In genomic region chr13:112128052-112128610, GRCh38 we compare ENCODE assay signal across 19 cellular contexts.
"Had no signal": no experiment of that assay in that cellular context is flagged by ENCODE, and none has a peak within 500 bp of the region (broad histone marks: within the 10 kb centered on the region; RNA-seq: fewer than 3 reads in every experiment).

No MANE protein-coding gene starts in this region.

- H2AFZ ChIP-seq: hepatocyte had no signal

- H3K4me1 Mint-ChIP-seq: central memory CD8-positive, alpha-beta T cell; stimulated activated naive B cell treated with anti-CD40 and anti-IgM and Interleukin-4, amounts not matched to agents 10 μg/mL and 1 μg/mL and 100 μg/mL, for 72 hours; stimulated activated naive CD8-positive, alpha-beta T cell treated with anti-CD3 and anti-CD28 coated beads, Interleukin-15, amount 100 ng/mL, for 72 hours had no signal

- ATAC-seq: effector memory CD8-positive, alpha-beta T cell; left colon; mucosa of descending colon; naive thymus-derived CD8-positive, alpha-beta T cell; stimulated activated naive B cell treated with anti-CD40 and anti-IgM and Interleukin-4, amounts not matched to agents 10 μg/mL and 1 μg/mL and 100 μg/mL, for 72 hours; stimulated activated naive CD8-positive, alpha-beta T cell treated with anti-CD3 and anti-CD28 coated beads, Interleukin-15, amount 100 ng/mL, for 72 hours had no signal

- H3K4me1 ChIP-seq: testis, tibial nerve had no signal

- H3K27ac ChIP-seq: hepatocyte, ovary, testis, tibial nerve had no signal

- H3K27me3 ChIP-seq: ovary, testis, tibial nerve had no signal

- H3K4me3 Mint-ChIP-seq: central memory CD8-positive, alpha-beta T cell; effector memory CD8-positive, alpha-beta T cell; naive thymus-derived CD8-positive, alpha-beta T cell; neural crest cell; stimulated activated naive B cell treated with anti-CD40 and anti-IgM and Interleukin-4, amounts not matched to agents 10 μg/mL and 1 μg/mL and 100 μg/mL, for 72 hours; stimulated activated naive CD8-positive, alpha-beta T cell treated with anti-CD3 and anti-CD28 coated beads, Interleukin-15, amount 100 ng/mL, for 72 hours had no signal

- H3K4me3 ChIP-seq: hepatocyte, mucosa of descending colon, ovary, testis, tibial nerve had no signal

- H3K9me3 Mint-ChIP-seq: central memory CD8-positive, alpha-beta T cell; effector memory CD8-positive, alpha-beta T cell; naive thymus-derived CD8-positive, alpha-beta T cell; stimulated activated naive CD8-positive, alpha-beta T cell treated with anti-CD3 and anti-CD28 coated beads, Interleukin-15, amount 100 ng/mL, for 72 hours had no signal

- DNase-seq: effector memory CD8-positive, alpha-beta T cell; foreskin melanocyte; left colon; mammary epithelial cell; mucosa of descending colon; naive thymus-derived CD8-positive, alpha-beta T cell; nucleus accumbens; ovary; right cardiac atrium; stimulated activated CD4-positive, alpha-beta T cell treated with anti-CD3 and anti-CD28 coated beads, Interleukin-15, amount 100 ng/mL, for 24 hours; stimulated activated CD4-positive, alpha-beta T cell treated with anti-CD3 and anti-CD28 coated beads, Interleukin-1b, Interleukin-23, amount 100 ng/mL, for 48 hours; stimulated activated CD4-positive, alpha-beta T cell treated with anti-CD3 and anti-CD28 coated beads, Interleukin-4, amount 100 ng/mL, for 24 hours; stimulated activated naive B cell treated with anti-CD40 and anti-IgM and Interleukin-4, amounts not matched to agents 10 μg/mL and 1 μg/mL and 100 μg/mL, for 72 hours; stimulated activated naive CD8-positive, alpha-beta T cell treated with anti-CD3 and anti-CD28 coated beads, Interleukin-15, amount 100 ng/mL, for 72 hours; testis had no signal

- H3K4me2 ChIP-seq: hepatocyte had no signal

- H3K36me3 Mint-ChIP-seq: naive thymus-derived CD8-positive, alpha-beta T cell; stimulated activated naive B cell treated with anti-CD40 and anti-IgM and Interleukin-4, amounts not matched to agents 10 μg/mL and 1 μg/mL and 100 μg/mL, for 72 hours had no signal

- H3K9me3 ChIP-seq: mucosa of descending colon, ovary, testis had no signal

- H3K36me3 ChIP-seq: ovary, tibial nerve had no signal

- H3K27ac Mint-ChIP-seq: effector memory CD8-positive, alpha-beta T cell; naive thymus-derived CD8-positive, alpha-beta T cell; stimulated activated naive B cell treated with anti-CD40 and anti-IgM and Interleukin-4, amounts not matched to agents 10 μg/mL and 1 μg/mL and 100 μg/mL, for 72 hours; stimulated activated naive CD8-positive, alpha-beta T cell treated with anti-CD3 and anti-CD28 coated beads, Interleukin-15, amount 100 ng/mL, for 72 hours had no signal
